1 cellular context compared by ENCODE assay signal in genomic region chr22:44454113-44454769, GRCh38.
TF ChIP-seq lines count a peak whose summit lies in the region.

No MANE protein-coding gene starts in this region.

TF ChIP-seq in GM12878, 131 proteins besides CTCF, POLR2A, EP300 and RAD21 (continued from another document):
- no peak for TF ChIP-seq RELB (IDR thresholded peaks at IDR 0.05; ENCODE audit: low read depth)
- TF ChIP-seq ZNF384 (IDR thresholded peaks at IDR 0.05; ENCODE audit: borderline replicate concordance, low read depth, low read length): no peak
- TF ChIP-seq WRNIP1 (IDR thresholded peaks at IDR 0.05; ENCODE audit: borderline replicate concordance, low read depth, low read length): no peak
- TF ChIP-seq JUNB (IDR thresholded peaks at IDR 0.05): peak; percentile 62
- TF ChIP-seq NFIC (IDR thresholded peaks at IDR 0.05; ENCODE audit: low read depth, low read length): no peak
- TF ChIP-seq, protein P1, sequence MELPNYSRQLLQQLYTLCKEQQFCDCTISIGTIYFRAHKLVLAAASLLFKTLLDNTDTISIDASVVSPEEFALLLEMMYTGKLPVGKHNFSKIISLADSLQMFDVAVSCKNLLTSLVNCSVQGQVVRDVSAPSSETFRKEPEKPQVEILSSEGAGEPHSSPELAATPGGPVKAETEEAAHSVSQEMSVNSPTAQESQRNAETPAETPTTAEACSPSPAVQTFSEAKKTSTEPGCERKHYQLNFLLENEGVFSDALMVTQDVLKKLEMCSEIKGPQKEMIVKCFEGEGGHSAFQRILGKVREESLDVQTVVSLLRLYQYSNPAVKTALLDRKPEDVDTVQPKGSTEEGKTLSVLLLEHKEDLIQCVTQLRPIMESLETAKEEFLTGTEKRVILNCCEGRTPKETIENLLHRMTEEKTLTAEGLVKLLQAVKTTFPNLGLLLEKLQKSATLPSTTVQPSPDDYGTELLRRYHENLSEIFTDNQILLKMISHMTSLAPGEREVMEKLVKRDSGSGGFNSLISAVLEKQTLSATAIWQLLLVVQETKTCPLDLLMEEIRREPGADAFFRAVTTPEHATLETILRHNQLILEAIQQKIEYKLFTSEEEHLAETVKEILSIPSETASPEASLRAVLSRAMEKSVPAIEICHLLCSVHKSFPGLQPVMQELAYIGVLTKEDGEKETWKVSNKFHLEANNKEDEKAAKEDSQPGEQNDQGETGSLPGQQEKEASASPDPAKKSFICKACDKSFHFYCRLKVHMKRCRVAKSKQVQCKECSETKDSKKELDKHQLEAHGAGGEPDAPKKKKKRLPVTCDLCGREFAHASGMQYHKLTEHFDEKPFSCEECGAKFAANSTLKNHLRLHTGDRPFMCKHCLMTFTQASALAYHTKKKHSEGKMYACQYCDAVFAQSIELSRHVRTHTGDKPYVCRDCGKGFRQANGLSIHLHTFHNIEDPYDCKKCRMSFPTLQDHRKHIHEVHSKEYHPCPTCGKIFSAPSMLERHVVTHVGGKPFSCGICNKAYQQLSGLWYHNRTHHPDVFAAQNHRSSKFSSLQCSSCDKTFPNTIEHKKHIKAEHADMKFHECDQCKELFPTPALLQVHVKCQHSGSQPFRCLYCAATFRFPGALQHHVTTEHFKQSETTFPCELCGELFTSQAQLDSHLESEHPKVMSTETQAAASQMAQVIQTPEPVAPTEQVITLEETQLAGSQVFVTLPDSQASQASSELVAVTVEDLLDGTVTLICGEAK (IDR thresholded peaks at IDR 0.05; ENCODE audit: borderline replicate concordance): no peak
- TF ChIP-seq EED (IDR thresholded peaks at IDR 0.05; ENCODE audit: low read depth): peak; percentile 70
- peak; percentile 43 for TF ChIP-seq RUNX3 (IDR thresholded peaks at IDR 0.05; ENCODE audit: low read length)
TF ChIP-seq in GM12878: peak in this region for 5.
